In the genomic region with DNA sequence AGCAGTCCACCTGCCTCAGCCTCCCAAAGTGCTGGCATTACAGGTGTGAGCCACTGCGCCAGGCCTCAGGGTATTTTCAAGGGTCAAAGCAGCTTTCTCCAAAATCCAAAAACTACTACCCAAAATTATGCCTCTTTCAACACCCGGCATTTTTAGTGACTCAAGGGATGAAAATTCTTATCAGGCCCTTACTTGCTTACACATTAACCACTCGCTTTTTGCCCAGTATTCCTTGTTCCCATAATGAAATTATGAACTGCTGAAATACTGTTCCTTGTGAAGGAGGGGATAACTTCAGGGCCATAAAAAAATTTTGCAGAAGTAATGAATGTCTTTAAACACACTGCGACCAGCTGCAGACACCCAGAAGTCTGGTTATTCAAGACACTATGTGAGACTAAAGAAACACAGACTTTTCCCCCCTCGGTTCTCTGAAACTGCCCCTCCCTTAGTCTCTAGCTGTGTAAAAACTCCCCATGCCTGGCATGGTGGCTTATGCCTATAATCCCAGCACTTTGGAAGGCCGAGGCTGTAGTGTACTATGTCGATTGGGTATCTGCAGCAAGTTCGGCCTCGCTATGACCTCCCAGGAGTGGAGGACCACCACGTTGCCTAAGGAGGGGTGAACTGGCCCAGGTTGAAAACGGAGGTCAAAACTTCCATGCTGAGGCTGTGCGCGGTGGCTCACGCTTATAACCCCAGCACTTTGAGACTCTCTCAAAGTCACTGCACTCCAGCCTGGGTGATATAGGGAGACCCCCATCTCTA, we compare ENCODE assay signal across 1 cellular context.
TF ChIP-seq lines count a peak whose summit lies in the region.

No MANE protein-coding gene starts in this region.

TF ChIP-seq in IMR-90, 13 proteins besides CTCF, POLR2A, EP300 and RAD21:
- no peak for TF ChIP-seq ELK1 (IDR thresholded peaks at IDR 0.05; ENCODE audit: borderline replicate concordance, low read depth, low read length)
